25 cellular contexts compared by ENCODE assay signal in the genomic region with DNA sequence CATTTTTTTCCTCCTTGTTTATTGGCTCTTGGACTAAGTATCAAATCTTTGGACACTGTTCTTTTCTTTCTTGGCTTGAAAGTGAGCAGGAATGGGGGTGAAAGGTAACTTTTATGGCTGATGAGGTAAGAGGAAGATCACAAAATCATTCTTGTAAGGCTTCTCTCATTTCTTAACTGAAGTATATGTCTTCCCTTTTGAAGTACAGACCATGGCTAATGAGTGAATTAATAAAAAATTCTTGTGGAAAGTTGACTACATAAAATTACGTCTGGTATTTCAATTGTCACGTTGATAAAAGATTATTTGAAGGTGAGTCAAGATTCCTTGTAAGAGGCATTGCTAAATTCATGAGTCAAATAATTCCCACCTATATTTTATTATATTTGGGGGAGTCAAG.
"Had no signal": no experiment of that assay in that cellular context is flagged by ENCODE, and none has a peak within 500 bp of the region (broad histone marks: within the 10 kb centered on the region; RNA-seq: fewer than 3 reads in every experiment).

No MANE protein-coding gene starts in this region.

- H3K36me3 ChIP-seq: esophagus muscularis mucosa, gastroesophageal sphincter, sigmoid colon, stomach, thyroid gland, vagina had no signal

- H3K9me3 ChIP-seq: esophagus muscularis mucosa, gastroesophageal sphincter, mucosa of descending colon, psoas muscle, sigmoid colon, stomach, thyroid gland, vagina had no signal

- ATAC-seq: foreskin keratinocyte; gastroesophageal sphincter; heart left ventricle; left lobe of liver; mucosa of descending colon; psoas muscle; right cardiac atrium; stimulated activated naive B cell treated with anti-CD40 and anti-IgM and Interleukin-4, amounts not matched to agents 10 μg/mL and 1 μg/mL and 100 μg/mL, for 72 hours had no signal

- DNase-seq: dermis blood vessel endothelial cell; effector memory CD4-positive, alpha-beta T cell; foreskin keratinocyte; heart left ventricle; kidney; mesenchymal stem cell; mucosa of descending colon; naive B cell; nucleus accumbens; psoas muscle; right cardiac atrium; sigmoid colon; stimulated activated CD4-positive, alpha-beta T cell treated with anti-CD3 and anti-CD28 coated beads, Interleukin-15, amount 100 ng/mL, for 24 hours; stimulated activated CD4-positive, alpha-beta T cell treated with anti-CD3 and anti-CD28 coated beads, Interleukin-2, amount 100 ng/mL, for 48 hours; stimulated activated naive B cell treated with anti-CD40 and anti-IgM and Interleukin-4, amounts not matched to agents 10 μg/mL and 1 μg/mL and 100 μg/mL, for 72 hours; stomach; thyroid gland; trophoblast cell had no signal

- H3K27ac ChIP-seq: coronary artery, esophagus muscularis mucosa, foreskin keratinocyte, gastroesophageal sphincter, heart left ventricle, psoas muscle, sigmoid colon, skin epidermis, stomach, thyroid gland, vagina had no signal

- H3K4me2 ChIP-seq: hepatocyte had no signal

- H2AFZ ChIP-seq: hepatocyte had no signal

- H3K4me3 ChIP-seq: coronary artery, esophagus muscularis mucosa, gastroesophageal sphincter, heart left ventricle, hepatocyte, mucosa of descending colon, psoas muscle, sigmoid colon, skin epidermis, stomach, thyroid gland, vagina had no signal

- H3K4me1 ChIP-seq: esophagus muscularis mucosa, foreskin keratinocyte, gastroesophageal sphincter, heart left ventricle, psoas muscle, sigmoid colon, stomach, thyroid gland, vagina had no signal

- H3K27me3 ChIP-seq: esophagus muscularis mucosa, gastroesophageal sphincter, heart left ventricle, hepatocyte, sigmoid colon, stomach, thyroid gland, vagina had no signal
